ENCODE assay signal across 10 cellular contexts in genomic region chr9:128150594-128151342, GRCh38. TPM values are rescaled to one million over a fixed set of nuclear protein-coding genes. Genes with fewer than 3 reads are reported as not detected.
A peak's percentile ranks its signal among the peaks of the same experiment; 100 is the strongest.
DNase-seq lines count a peak whose midpoint lies in the region; ATAC-seq and TF ChIP-seq lines count a peak whose summit lies in the region.
"Had no signal": no experiment of that assay in that cellular context is flagged by ENCODE, and none has a peak within 500 bp of the region (broad histone marks: within the 10 kb centered on the region; RNA-seq: fewer than 3 reads in every experiment).

No MANE protein-coding gene starts in this region.

- no peak overlapping the region for H3K4me3 Mint-ChIP-seq in stimulated activated naive CD8-positive, alpha-beta T cell treated with anti-CD3 and anti-CD28 coated beads, Interleukin-15, Interleukin-2, amounts not matched to agents 100 ng/mL and 50 ng/mL, for 24 hours

- H3K4me1 Mint-ChIP-seq in stimulated activated naive CD8-positive, alpha-beta T cell treated with anti-CD3 and anti-CD28 coated beads, Interleukin-15, Interleukin-2, amounts not matched to agents 100 ng/mL and 50 ng/mL, for 24 hours (ENCODE audit: low read depth) = no peaks in the 10 kb centered on the region

- intact Hi-C loops in Right ventricle myocardium superior (cut with DNase I) = no loop called here

- no peaks in the 10 kb centered on the region for H3K36me3 Mint-ChIP-seq in stimulated activated naive CD8-positive, alpha-beta T cell treated with anti-CD3 and anti-CD28 coated beads, Interleukin-15, Interleukin-2, amounts not matched to agents 100 ng/mL and 50 ng/mL, for 24 hours (ENCODE audit: low read depth)

- no peak for ATAC-seq in RWPE2 (ENCODE audit: low read depth)
- ATAC-seq in Right ventricle myocardium superior (ENCODE audit: poor library complexity) = no peak
- no peak for ATAC-seq in GM18498 (IDR thresholded peaks at IDR 0.05; ENCODE audit: unreplicated experiment)

- H3K9me3 ChIP-seq in RWPE2 (ENCODE audit: severe bottlenecking) = no peaks in the 10 kb centered on the region

- H3K27me3 ChIP-seq in RWPE2 (ENCODE audit: insufficient read depth, poor library complexity, severe bottlenecking) = no peaks in the 10 kb centered on the region

- peak overlapping the region; percentile 24 for H3K27ac Mint-ChIP-seq in stimulated activated naive CD8-positive, alpha-beta T cell treated with anti-CD3 and anti-CD28 coated beads, Interleukin-15, Interleukin-2, amounts not matched to agents 100 ng/mL and 50 ng/mL, for 24 hours

- H3K4me3 ChIP-seq in RWPE2 (ENCODE audit: severe bottlenecking) = no peak overlapping the region

- H3K4me1 ChIP-seq in RWPE2 (ENCODE audit: insufficient read depth, poor library complexity, severe bottlenecking) = peaks cover 16% of the 10 kb centered on the region

- no peaks in the 10 kb centered on the region for H3K27me3 Mint-ChIP-seq in stimulated activated naive CD8-positive, alpha-beta T cell treated with anti-CD3 and anti-CD28 coated beads, Interleukin-15, Interleukin-2, amounts not matched to agents 100 ng/mL and 50 ng/mL, for 24 hours

- TF ChIP-seq CTCF in RWPE2 (IDR thresholded peaks at IDR 0.05; ENCODE audit: poor library complexity, severe bottlenecking) = no peak

- H3K27ac ChIP-seq in RWPE2 (ENCODE audit: poor library complexity, severe bottlenecking) = no peak overlapping the region

- no peaks in the 10 kb centered on the region for H3K9me3 Mint-ChIP-seq in stimulated activated naive CD8-positive, alpha-beta T cell treated with anti-CD3 and anti-CD28 coated beads, Interleukin-15, Interleukin-2, amounts not matched to agents 100 ng/mL and 50 ng/mL, for 24 hours

- DNase-seq in activated CD4-positive, alpha-beta T cell treated with anti-CD3 and anti-CD28 coated beads for 48 hours = peak; percentile 45
- DNase-seq in activated CD4-positive, alpha-beta T cell treated with anti-CD3 and anti-CD28 coated beads, Interleukin-2, amount 50 U/mL, for 1 hour = no peak
- DNase-seq in RWPE2 (ENCODE audit: low spot score) (peak; percentile 62), Right ventricle myocardium superior (peak; percentile 38), medulla oblongata (ENCODE audit: extremely low spot score) (no peak), amygdala (lab: John Stamatoyannopoulos, UW) (no peak)
- DNase-seq: stimulated activated CD4-positive, alpha-beta T cell treated with anti-CD3 and anti-CD28 coated beads, Interleukin-2, amount 100 ng/mL, for 24 hours had no signal

- H3K36me3 ChIP-seq in RWPE2 (ENCODE audit: low read depth) = no peaks in the 10 kb centered on the region

RNA-seq across cellular contexts. Expression of gene LCN2, which starts 1.5 kb away (rescaled TPM):
- total RNA-seq in Right ventricle myocardium superior = not detected
- total RNA-seq: NCI-H460 had no signal

RNA-seq across cellular contexts. Expression of gene BBLN, which starts 9.3 kb away (rescaled TPM):
- 31.3 TPM for total RNA-seq in Right ventricle myocardium superior

RNA-seq across cellular contexts. Expression of gene PTGES2, which starts 23.2 kb away (rescaled TPM):
- 155 TPM for total RNA-seq in Right ventricle myocardium superior

RNA-seq across cellular contexts. Expression of gene CIZ1, which starts 40.6 kb away (rescaled TPM):
- 75.3 TPM for total RNA-seq in Right ventricle myocardium superior

RNA-seq across cellular contexts. Expression of gene DNM1, which starts 52.4 kb away (rescaled TPM):
- total RNA-seq in Right ventricle myocardium superior = 7.0 TPM

Comparison
In these comparisons a context has a peak if more than half of its experiments do, and no peak if none do; other contexts are left out.
1. DNase-seq: peak in activated CD4-positive, alpha-beta T cell treated with anti-CD3 and anti-CD28 coated beads for 48 hours (single experiment), RWPE2 (single experiment) and Right ventricle myocardium superior (single experiment); none in activated CD4-positive, alpha-beta T cell treated with anti-CD3 and anti-CD28 coated beads, Interleukin-2, amount 50 U/mL, for 1 hour (single experiment), medulla oblongata (single experiment) and amygdala (0 of 56).